ENCODE assay signal across 24 cellular contexts in the genomic region with DNA sequence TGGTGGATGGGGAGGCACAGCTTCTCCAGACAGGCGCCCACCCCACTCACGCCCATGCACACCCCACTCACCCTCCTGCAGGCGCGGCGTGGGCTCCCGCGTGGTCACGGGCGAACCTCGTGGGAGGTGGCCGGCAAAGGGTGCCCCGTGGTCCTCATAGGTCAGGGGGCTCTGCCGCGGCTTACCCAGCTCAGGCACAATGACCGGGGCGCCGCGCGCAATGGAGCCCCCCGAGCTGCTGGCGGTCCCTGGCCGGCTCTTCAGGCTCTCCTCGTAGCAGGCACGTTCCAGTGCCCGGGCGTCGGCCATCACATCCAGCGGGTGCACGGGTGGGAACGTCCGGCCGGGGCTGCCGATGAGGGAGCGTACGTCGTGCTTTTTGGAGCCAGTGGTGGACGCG. TPM values are rescaled to one million over a fixed set of nuclear protein-coding genes. Genes with fewer than 3 reads are reported as not detected.
A peak's percentile ranks its signal among the peaks of the same experiment; 100 is the strongest.
DNase-seq lines count a peak whose midpoint lies in the region; ATAC-seq, FAIRE-seq and TF ChIP-seq lines count a peak whose summit lies in the region.
"Had no signal": no experiment of that assay in that cellular context is flagged by ENCODE, and none has a peak within 500 bp of the region (broad histone marks: within the 10 kb centered on the region; RNA-seq: fewer than 3 reads in every experiment).

No MANE protein-coding gene starts in this region.

- TF ChIP-seq CTCF in type B pancreatic cell (conservative IDR thresholded peaks at IDR 0.05): no peak

- peak overlapping the region in 1 of 2 donors; percentile 89 for H3K27ac Mint-ChIP-seq in stimulated activated naive CD8-positive, alpha-beta T cell treated with anti-CD3 and anti-CD28 coated beads, Interleukin-15, amount 100 ng/mL, for 72 hours
- H3K27ac Mint-ChIP-seq in memory B cell: peak overlapping the region; percentile 73
- peak overlapping the region; percentile 32 for H3K27ac Mint-ChIP-seq in stimulated activated effector memory CD8-positive, alpha-beta T cell treated with anti-CD3 and anti-CD28 coated beads, Interleukin-12 subunit alpha, Interleukin-12 subunit beta, amount 100 ng/mL, for 72 hours
- H3K27ac Mint-ChIP-seq in type B pancreatic cell: no peak overlapping the region
- H3K27ac Mint-ChIP-seq: B cell; CD4-positive, CD25-positive, alpha-beta regulatory T cell; CD8-positive, alpha-beta T cell had no signal

- no peak for DNase-seq in stimulated activated naive CD8-positive, alpha-beta T cell treated with anti-CD3 and anti-CD28 coated beads, Interleukin-15, amount 100 ng/mL, for 72 hours
- DNase-seq in stimulated activated naive CD8-positive, alpha-beta T cell treated with anti-CD3 and anti-CD28 coated beads, Interleukin-15, Interleukin-2, amounts not matched to agents 100 U/mL and 50 U/mL, for 24 hours: no peak
- DNase-seq in memory B cell (ENCODE audit: low spot score in 2 of 2) (no peak), COR-L47 (lab: John Stamatoyannopoulos, UW) (no peak), urothelium cell line (ENCODE audit: low spot score) (no peak), type B pancreatic cell (ENCODE audit: extremely low spot score, unreplicated experiment) (no peak)
- DNase-seq in stimulated activated effector memory CD8-positive, alpha-beta T cell treated with anti-CD3 and anti-CD28 coated beads, Interleukin-12 subunit alpha, Interleukin-12 subunit beta, amount 100 ng/mL, for 72 hours (ENCODE audit: low spot score in 2 of 2): no peak
- DNase-seq: Calu3; CD4-positive, CD25-positive, alpha-beta regulatory T cell; CD8-positive, alpha-beta T cell; DMS53; DND-41; GM23248; H7; HCEC 1CT had no signal

- FAIRE-seq in urothelium cell line (lab: Jason Lieb, UNC): no peak
- FAIRE-seq: A204.1, G401.6, GM12892, H1 had no signal

- no peaks in the 10 kb centered on the region for H3K4me1 Mint-ChIP-seq in stimulated activated naive CD8-positive, alpha-beta T cell treated with anti-CD3 and anti-CD28 coated beads, Interleukin-15, amount 100 ng/mL, for 72 hours
- no peaks in the 10 kb centered on the region for H3K4me1 Mint-ChIP-seq in memory B cell
- H3K4me1 Mint-ChIP-seq in stimulated activated effector memory CD8-positive, alpha-beta T cell treated with anti-CD3 and anti-CD28 coated beads, Interleukin-12 subunit alpha, Interleukin-12 subunit beta, amount 100 ng/mL, for 72 hours: peaks cover 5% of the 10 kb centered on the region
- no peaks in the 10 kb centered on the region for H3K4me1 Mint-ChIP-seq in type B pancreatic cell (ENCODE audit: unreplicated experiment)
- H3K4me1 Mint-ChIP-seq: B cell had no signal

- no peaks in the 10 kb centered on the region for H3K27me3 Mint-ChIP-seq in stimulated activated naive CD8-positive, alpha-beta T cell treated with anti-CD3 and anti-CD28 coated beads, Interleukin-15, amount 100 ng/mL, for 72 hours
- H3K27me3 Mint-ChIP-seq in memory B cell (no peaks in the 10 kb centered on the region), type B pancreatic cell (no peaks in the 10 kb centered on the region)
- H3K27me3 Mint-ChIP-seq: B cell; CD4-positive, CD25-positive, alpha-beta regulatory T cell had no signal

- ATAC-seq in stimulated activated naive CD8-positive, alpha-beta T cell treated with anti-CD3 and anti-CD28 coated beads, Interleukin-15, amount 100 ng/mL, for 72 hours: peak; percentile 10
- no peak for ATAC-seq in stimulated activated naive CD8-positive, alpha-beta T cell treated with anti-CD3 and anti-CD28 coated beads, Interleukin-15, Interleukin-2, amounts not matched to agents 100 U/mL and 50 U/mL, for 24 hours
- no peak for ATAC-seq in memory B cell (ENCODE audit: low read depth)
- ATAC-seq in stimulated activated effector memory CD8-positive, alpha-beta T cell treated with anti-CD3 and anti-CD28 coated beads, Interleukin-12 subunit alpha, Interleukin-12 subunit beta, amount 100 ng/mL, for 72 hours: peak; percentile 14
- ATAC-seq: CD8-positive, alpha-beta T cell had no signal

- no peak overlapping the region for H3K4me3 Mint-ChIP-seq in stimulated activated naive CD8-positive, alpha-beta T cell treated with anti-CD3 and anti-CD28 coated beads, Interleukin-15, amount 100 ng/mL, for 72 hours
- H3K4me3 Mint-ChIP-seq in memory B cell (no peak overlapping the region), type B pancreatic cell (no peak overlapping the region)
- no peak overlapping the region for H3K4me3 Mint-ChIP-seq in stimulated activated effector memory CD8-positive, alpha-beta T cell treated with anti-CD3 and anti-CD28 coated beads, Interleukin-12 subunit alpha, Interleukin-12 subunit beta, amount 100 ng/mL, for 72 hours
- H3K4me3 Mint-ChIP-seq: B cell; CD8-positive, alpha-beta T cell had no signal

- peak overlapping the region; percentile 12 for H3K27ac ChIP-seq in angular gyrus (ENCODE audit: low read depth, low read length)
- H3K27ac ChIP-seq: 22Rv1, BLaER1, C4-2B, GM23248 had no signal

- H3K36me3 Mint-ChIP-seq in memory B cell (peaks cover 37% of the 10 kb centered on the region), type B pancreatic cell (peaks cover 19% of the 10 kb centered on the region)
- peaks cover 88% of the 10 kb centered on the region for H3K36me3 Mint-ChIP-seq in stimulated activated effector memory CD8-positive, alpha-beta T cell treated with anti-CD3 and anti-CD28 coated beads, Interleukin-12 subunit alpha, Interleukin-12 subunit beta, amount 100 ng/mL, for 72 hours

- no peaks in the 10 kb centered on the region for H3K9me3 Mint-ChIP-seq in stimulated activated naive CD8-positive, alpha-beta T cell treated with anti-CD3 and anti-CD28 coated beads, Interleukin-15, amount 100 ng/mL, for 72 hours
- H3K9me3 Mint-ChIP-seq in memory B cell (no peaks in the 10 kb centered on the region), type B pancreatic cell (no peaks in the 10 kb centered on the region)
- H3K9me3 Mint-ChIP-seq in stimulated activated effector memory CD8-positive, alpha-beta T cell treated with anti-CD3 and anti-CD28 coated beads, Interleukin-12 subunit alpha, Interleukin-12 subunit beta, amount 100 ng/mL, for 72 hours: no peaks in the 10 kb centered on the region
- H3K9me3 Mint-ChIP-seq: CD4-positive, CD25-positive, alpha-beta regulatory T cell; CD8-positive, alpha-beta T cell had no signal

RNA-seq across cellular contexts. Expression of gene RFLNA, which starts 49.6 kb away (rescaled TPM):
- 19.7 and 57.4 TPM in 2 replicates for total RNA-seq in type B pancreatic cell (ENCODE audit: low replicate concordance)
- total RNA-seq: B cell; Calu3; CD4-positive, CD25-positive, alpha-beta regulatory T cell; CD8-positive, alpha-beta T cell had no signal

Comparison
In these comparisons a context has a peak if more than half of its experiments do, and no peak if none do; other contexts are left out.
1. ATAC-seq: peak in stimulated activated naive CD8-positive, alpha-beta T cell treated with anti-CD3 and anti-CD28 coated beads, Interleukin-15, amount 100 ng/mL, for 72 hours (single experiment) and stimulated activated effector memory CD8-positive, alpha-beta T cell treated with anti-CD3 and anti-CD28 coated beads, Interleukin-12 subunit alpha, Interleukin-12 subunit beta, amount 100 ng/mL, for 72 hours (single experiment); none in stimulated activated naive CD8-positive, alpha-beta T cell treated with anti-CD3 and anti-CD28 coated beads, Interleukin-15, Interleukin-2, amounts not matched to agents 100 U/mL and 50 U/mL, for 24 hours (single experiment) and memory B cell (single experiment).